8 cellular contexts compared by ENCODE assay signal in the genomic region with DNA sequence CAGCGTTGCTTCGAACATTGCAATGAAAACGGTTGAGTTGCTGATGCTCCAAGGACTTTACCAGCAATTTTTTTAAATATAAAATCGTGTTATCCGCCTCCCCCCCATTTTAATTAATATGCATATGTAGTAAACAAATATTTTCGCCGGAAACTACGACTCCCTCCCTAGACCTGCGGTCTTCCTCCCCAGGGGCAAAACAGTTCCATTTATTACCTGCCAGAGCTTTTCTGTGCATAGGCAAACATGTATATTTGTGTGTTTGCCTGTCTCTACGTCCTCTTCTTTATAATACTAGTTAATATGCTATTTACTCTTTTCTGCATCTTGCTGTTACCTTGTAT. TPM values are rescaled to one million over a fixed set of nuclear protein-coding genes. Genes with fewer than 3 reads are reported as not detected.
A peak's percentile ranks its signal among the peaks of the same experiment; 100 is the strongest.
DNase-seq lines count a peak whose midpoint lies in the region; ATAC-seq and TF ChIP-seq lines count a peak whose summit lies in the region.

No MANE protein-coding gene starts in this region.

- no peak overlapping the region for H3K27ac Mint-ChIP-seq in T-helper 2 cell treated with Interferon-gamma antibody and Interleukin-4, amounts not matched to agents 5 μg/mL and 100 μg/mL, for 36 hours

- H3K4me3 ChIP-seq in AG10803 (ENCODE audit: low read length) (peak overlapping the region; percentile 92), HUES64 (ENCODE audit: low read length) (peak overlapping the region; percentile 84), epithelial cell of proximal tubule (ENCODE audit: low read depth, low read length) (peak overlapping the region; percentile 83), smooth muscle cell (peak overlapping the region; percentile 94)

- H3K4me1 ChIP-seq in HUES64 (ENCODE audit: insufficient read depth, low read length) (peaks cover 9% of the 10 kb centered on the region; the same call in 1 of the 2 replicates), smooth muscle cell (ENCODE audit: low read depth) (peaks cover 20% of the 10 kb centered on the region)

- peaks cover 19% of the 10 kb centered on the region for H3K36me3 Mint-ChIP-seq in T-helper 2 cell treated with Interferon-gamma antibody and Interleukin-4, amounts not matched to agents 5 μg/mL and 100 μg/mL, for 36 hours (ENCODE audit: low read depth)

- no peak overlapping the region for H3K4me3 Mint-ChIP-seq in T-helper 2 cell treated with Interferon-gamma antibody and Interleukin-4, amounts not matched to agents 5 μg/mL and 100 μg/mL, for 36 hours

- peak overlapping the region; percentile 90 for H3K27ac ChIP-seq in HUES64 (ENCODE audit: low read depth, low read length)
- peak overlapping the region; percentile 94 for H3K27ac ChIP-seq in smooth muscle cell (ENCODE audit: low read depth)

- no peaks in the 10 kb centered on the region for H3F3A ChIP-seq in smooth muscle cell (ENCODE audit: low read depth)

- peak overlapping the region; percentile 97 for H3K4me2 ChIP-seq in smooth muscle cell

- H3K9me3 ChIP-seq in HUES64 (ENCODE audit: insufficient read depth, low read depth, low read length): 0 out of 2 replicates have a peak, but pooled peaks cover 2% of the 10 kb centered on the region
- no peaks in the 10 kb centered on the region for H3K9me3 ChIP-seq in smooth muscle cell (replicated peaks; ENCODE audit: low read depth)

- DNase-seq in AG10803 (ENCODE audit: low read depth) (no peak), epithelial cell of proximal tubule (ENCODE audit: low read depth) (no peak), smooth muscle cell (lab: John Stamatoyannopoulos, UW; ENCODE audit: unreplicated experiment) (no peak), GOT3 (lab: John Stamatoyannopoulos, UW) (no peak)
- no peak for DNase-seq in T-helper 2 cell treated with Interferon-gamma antibody and Interleukin-4, amounts not matched to agents 5 μg/mL and 100 μg/mL, for 36 hours (ENCODE audit: low spot score)

- peaks cover 6% of the 10 kb centered on the region for H3K9me3 Mint-ChIP-seq in T-helper 2 cell treated with Interferon-gamma antibody and Interleukin-4, amounts not matched to agents 5 μg/mL and 100 μg/mL, for 36 hours

- peaks cover 15% of the 10 kb centered on the region for H3K4me1 Mint-ChIP-seq in T-helper 2 cell treated with Interferon-gamma antibody and Interleukin-4, amounts not matched to agents 5 μg/mL and 100 μg/mL, for 36 hours (ENCODE audit: low read depth)

- peaks cover 44% of the 10 kb centered on the region for H3K79me2 ChIP-seq in smooth muscle cell (ENCODE audit: low read depth)

- no peaks in the 10 kb centered on the region for H3K27me3 Mint-ChIP-seq in T-helper 2 cell treated with Interferon-gamma antibody and Interleukin-4, amounts not matched to agents 5 μg/mL and 100 μg/mL, for 36 hours (ENCODE audit: low read depth)

- H3K36me3 ChIP-seq in HUES64 (ENCODE audit: insufficient read depth, low read length) (peaks cover 22% of the 10 kb centered on the region), smooth muscle cell (ENCODE audit: low read depth) (no peaks in the 10 kb centered on the region)

- WGBS in HUES64: 5% methylated on average over 7 of the region's 10 CpGs
- WGBS in smooth muscle cell (ENCODE audit: low lambda C conversion rate): 5% methylated on average over 10 of the region's 10 CpGs

- peak; percentile 13 for ATAC-seq in GM21367 (IDR thresholded peaks at IDR 0.05; ENCODE audit: unreplicated experiment)
- no peak for ATAC-seq in GM18873 (IDR thresholded peaks at IDR 0.05; ENCODE audit: low FRiP score, unreplicated experiment)

- H4K20me1 ChIP-seq in smooth muscle cell (ENCODE audit: low read depth): peaks cover 36% of the 10 kb centered on the region

- peak overlapping the region; percentile 97 for H3K9ac ChIP-seq in HUES64 (ENCODE audit: low read depth, low read length)
- H3K9ac ChIP-seq in smooth muscle cell (ENCODE audit: low read depth): peak overlapping the region; percentile 97

- H3K27me3 ChIP-seq in HUES64 (ENCODE audit: insufficient read depth, low read length) (no peaks in the 10 kb centered on the region), smooth muscle cell (ENCODE audit: low read depth) (no peaks in the 10 kb centered on the region)

- H2AFZ ChIP-seq in smooth muscle cell (ENCODE audit: low read depth): peak overlapping the region; percentile 88

- TF ChIP-seq CTCF in AG10803 (conservative IDR thresholded peaks at IDR 0.05; ENCODE audit: low read length) (no peak), epithelial cell of proximal tubule (conservative IDR thresholded peaks at IDR 0.05; ENCODE audit: low read depth, low read length) (no peak), smooth muscle cell (IDR thresholded peaks at IDR 0.05; ENCODE audit: borderline replicate concordance, insufficient read depth, poor library complexity, severe bottlenecking) (no peak)

RNA-seq across cellular contexts. Expression of a gene that starts 0.6 kb away (rescaled TPM):
- polyA plus RNA-seq in HUES64 (2013, experiment 1 of 2): 96.8 TPM
- polyA plus RNA-seq in HUES64 (2013, experiment 2 of 2): 108 TPM
- total RNA-seq in epithelial cell of proximal tubule: 80.3 and 86.5 TPM in 2 replicates
- 76.9 and 99.7 TPM in 2 replicates for total RNA-seq in smooth muscle cell
- 45.5 and 50.2 TPM in 2 replicates for polyA plus RNA-seq in smooth muscle cell
